Comparison of ENCODE assay signal across 1 cellular context in the genomic region with DNA sequence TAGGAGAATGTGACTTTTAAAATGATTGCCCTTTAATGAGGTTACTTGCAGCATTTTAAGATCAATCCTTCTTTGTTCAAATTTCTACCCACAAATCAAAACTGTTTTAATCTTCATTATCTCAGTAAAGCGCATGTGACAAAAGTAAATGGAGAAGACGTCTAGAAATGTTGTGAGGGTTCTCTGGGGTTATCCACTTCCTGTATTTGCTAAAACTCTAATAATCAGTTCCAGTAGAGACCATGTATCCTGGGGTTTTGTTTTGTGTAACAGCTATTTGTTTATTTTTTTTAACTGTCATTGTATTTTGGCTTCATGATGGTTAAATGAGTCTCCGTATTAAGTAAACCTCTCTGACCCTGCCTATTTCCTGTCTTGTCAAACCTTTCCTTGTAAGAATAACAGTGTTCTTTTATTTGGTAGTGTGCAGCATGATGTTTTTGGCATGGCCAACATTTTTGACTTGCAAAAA.
A peak's percentile ranks its signal among the peaks of the same experiment; 100 is the strongest.
TF ChIP-seq lines count a peak whose summit lies in the region.

No MANE protein-coding gene starts in this region.

TF ChIP-seq in GM12878, 131 proteins besides CTCF, POLR2A, EP300 and RAD21:
- TF ChIP-seq SIN3A (IDR thresholded peaks at IDR 0.05; ENCODE audit: low read depth, low read length), result no peak
- TF ChIP-seq SMAD5 (IDR thresholded peaks at IDR 0.05; ENCODE audit: low read depth), result no peak
- TF ChIP-seq RAD51 (IDR thresholded peaks at IDR 0.05), result peak; percentile 10; the same call in 1 of the 2 replicates
- TF ChIP-seq ZNF687 (IDR thresholded peaks at IDR 0.05), result peak; percentile 56; the same call in 1 of the 2 replicates
- peak; percentile 76 for TF ChIP-seq SPI1 (IDR thresholded peaks at IDR 0.05; ENCODE audit: borderline replicate concordance, insufficient read depth, low read depth, low read length)
- peak in 1 of 2 experiments; percentile 62; a peak in 2 of 4 replicates for TF ChIP-seq BHLHE40 (IDR thresholded peaks at IDR 0.05; ENCODE audit: borderline replicate concordance in 1 of 2, low read depth in 2 of 2, low read length in 1 of 2)
- peak; percentile 25 for TF ChIP-seq MEF2B (IDR thresholded peaks at IDR 0.05; ENCODE audit: partially characterized antibody, poor library complexity, severe bottlenecking)
